ENCODE assay signal across 8 cellular contexts in genomic region chr1:160097911-160098851, GRCh38. TPM values are rescaled to one million over a fixed set of nuclear protein-coding genes. Genes with fewer than 3 reads are reported as not detected.
DNase-seq lines count a peak whose midpoint lies in the region; ATAC-seq, FAIRE-seq and TF ChIP-seq lines count a peak whose summit lies in the region.

Gene IGSF8 (minus strand): TSS chr1:160098619. CDS start chr1:160098472, 147 bp downstream.

- peak within 1 kb of the TSS; percentile 96 for H3K4me3 ChIP-seq in Karpas-422 (ENCODE audit: low read length)
- H3K4me3 ChIP-seq in SJSA1: peak within 1 kb of the TSS; percentile 51

- H3K27me3 ChIP-seq in Karpas-422 (ENCODE audit: low read length): no peaks in the 10 kb centered on the region
- no peaks in the 10 kb centered on the region for H3K27me3 ChIP-seq in SJSA1 (replicated peaks)

- no peaks in the 10 kb centered on the region for H3K9me3 ChIP-seq in Karpas-422 (ENCODE audit: low read length)
- no peaks in the 10 kb centered on the region for H3K9me3 ChIP-seq in SJSA1 (replicated peaks)

- peak; percentile 37 for ATAC-seq in GM21619 (IDR thresholded peaks at IDR 0.05; ENCODE audit: unreplicated experiment)

- H3K9ac ChIP-seq in Karpas-422 (ENCODE audit: low read length): peak within 1 kb of the TSS; percentile 96

- no peaks in the 10 kb centered on the region for H3K9me2 ChIP-seq in Karpas-422 (replicated peaks; ENCODE audit: insufficient read depth, low read length)

- H2AFZ ChIP-seq in Karpas-422 (ENCODE audit: low read length): peak within 1 kb of the TSS; percentile 72

- H3K27ac ChIP-seq in Karpas-422 (ENCODE audit: low read length) (peak within 1 kb of the TSS; percentile 63), SJSA1 (no peak within 1 kb of the TSS), temporal lobe (ENCODE audit: low read depth, low read length) (peak within 1 kb of the TSS; percentile 99)

- DNase-seq in D721Med (ENCODE audit: insufficient read length, low spot score) (peak; percentile 92), Karpas-422 (peak; percentile 96), SJSA1 (ENCODE audit: low read depth in 1 of 2, low spot score in 2 of 2) (peak; percentile 25 to 87), frontal cortex (ENCODE audit: low spot score in 2 of 2) (peak; percentile 81 to 86), occipital lobe (lab: John Stamatoyannopoulos, UW) (no peak)
- DNase-seq in activated gamma-delta T cell treated with anti-CD3 and anti-CD28 coated beads, Interleukin-2, amount 50 U/mL, for 16 hours (ENCODE audit: low read depth): peak; percentile 91

- no peak for TF ChIP-seq CTCF in D721Med (IDR thresholded peaks at IDR 0.05; ENCODE audit: insufficient read depth, missing control alignments)

- 0 out of 2 replicates have a peak, but pooled peaks cover 3% of the 10 kb centered on the region for H4K20me1 ChIP-seq in Karpas-422 (ENCODE audit: insufficient read depth, low read depth, low read length)

- H3K79me2 ChIP-seq in Karpas-422 (ENCODE audit: low read length): peaks cover 26% of the 10 kb centered on the region

- peak within 1 kb of the TSS; percentile 82 for H3K4me2 ChIP-seq in Karpas-422 (ENCODE audit: low read depth, low read length, poor library complexity, severe bottlenecking)

- no peak for FAIRE-seq in D721Med (lab: Jason Lieb, UNC)
- FAIRE-seq in frontal cortex (lab: Jason Lieb, UNC): no peak

- H3K36me3 ChIP-seq in Karpas-422 (ENCODE audit: insufficient read depth, low read length) (no peaks in the 10 kb centered on the region), SJSA1 (no peaks in the 10 kb centered on the region)

- H3K4me1 ChIP-seq in Karpas-422 (ENCODE audit: low read length) (peaks cover 35% of the 10 kb centered on the region), SJSA1 (replicated peaks) (peaks cover 38% of the 10 kb centered on the region)

RNA-seq across cellular contexts. Expression of gene IGSF8, which starts in this region (rescaled TPM):
- 15.8 and 33.8 TPM in 2 replicates for total RNA-seq in Karpas-422 (2014; rRNA removed; shearing (Covaris generic); ENCODE audit: low replicate concordance)
- 30.6 and 41.7 TPM in 2 replicates for total RNA-seq in SJSA1 (2014; rRNA removed; shearing (Covaris generic))
- total RNA-seq in frontal cortex (48.5 TPM), occipital lobe (49.8 TPM), temporal lobe (43.5 TPM)
